ENCODE assay signal across 23 cellular contexts in the genomic region with DNA sequence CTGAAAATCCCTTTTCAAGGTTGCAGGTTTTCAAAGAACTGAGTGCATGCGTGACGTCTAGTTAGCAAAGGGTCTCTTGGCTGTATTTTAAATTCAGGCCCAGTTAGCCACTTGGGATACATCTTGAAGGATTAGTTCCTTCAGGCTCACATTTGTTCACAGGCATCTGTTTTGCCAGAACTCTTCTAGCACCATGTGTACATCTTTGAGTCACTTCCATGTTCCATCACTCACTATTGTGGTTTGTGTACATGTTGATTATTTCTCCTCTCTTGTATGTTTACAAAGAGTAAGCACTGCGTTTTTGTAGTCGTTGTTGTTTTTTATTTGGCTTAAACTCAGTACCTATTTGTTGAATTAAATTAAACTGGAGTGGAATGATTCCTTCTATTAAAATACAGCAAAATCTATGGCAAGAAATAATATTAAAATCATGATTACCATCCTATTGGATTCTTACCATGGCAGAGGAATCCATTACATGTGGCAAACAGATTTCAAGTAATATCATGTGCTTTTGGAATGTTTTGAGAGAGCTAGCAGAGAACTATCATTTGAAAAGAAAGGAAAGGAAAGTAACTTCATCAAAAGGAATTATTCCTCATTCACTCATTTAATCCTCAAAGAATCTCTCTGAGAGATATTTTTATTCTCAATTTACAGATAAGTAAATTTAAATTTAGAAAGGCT.
"Had no signal": no experiment of that assay in that cellular context is flagged by ENCODE, and none has a peak within 500 bp of the region (broad histone marks: within the 10 kb centered on the region; RNA-seq: fewer than 3 reads in every experiment).

No MANE protein-coding gene starts in this region.

- H3K9me3 ChIP-seq: body of pancreas, tibial artery had no signal

- H3K27me3 ChIP-seq: body of pancreas, dorsolateral prefrontal cortex, tibial artery had no signal

- H3K27ac Mint-ChIP-seq: activated CD4-positive, alpha-beta memory T cell treated with anti-CD3 and anti-CD28 coated beads for 36 hours; activated naive CD4-positive, alpha-beta T cell treated with anti-CD3 and anti-CD28 coated beads, Interleukin-2, amount 50 U/mL, for 72 hours; activated T-helper 1 cell treated with anti-CD3 and anti-CD28 coated beads, Interleukin-12 subunit alpha, Interleukin-12 subunit beta, Interleukin-2, Interleukin-4 antibody, amounts not matched to agents 30 ng/mL and 10 ng/mL and 1 ng/mL, durations not matched to agents 14 hours and 24 hours and 36 hours; endodermal cell; nephron; progenitor cell of endocrine pancreas; WTC11 had no signal

- H3K4me3 ChIP-seq: body of pancreas, dorsolateral prefrontal cortex, lung, tibial artery had no signal

- H3K27ac ChIP-seq: body of pancreas, dorsolateral prefrontal cortex, epithelial cell of prostate had no signal

- H3K27me3 Mint-ChIP-seq: activated CD4-positive, alpha-beta memory T cell treated with anti-CD3 and anti-CD28 coated beads for 36 hours; progenitor cell of endocrine pancreas had no signal

- H3K4me1 ChIP-seq: body of pancreas had no signal

- H3K36me3 ChIP-seq: tibial artery had no signal

- H3K4me1 Mint-ChIP-seq: endodermal cell, nephron, WTC11 had no signal

- FAIRE-seq: urothelium cell line had no signal

- H3K4me3 Mint-ChIP-seq: activated CD4-positive, alpha-beta memory T cell treated with anti-CD3 and anti-CD28 coated beads for 36 hours; activated T-helper 1 cell treated with anti-CD3 and anti-CD28 coated beads, Interleukin-12 subunit alpha, Interleukin-12 subunit beta, Interleukin-2, Interleukin-4 antibody, amounts not matched to agents 30 ng/mL and 10 ng/mL and 1 ng/mL, durations not matched to agents 14 hours and 24 hours and 36 hours; endodermal cell; nephron; WTC11 had no signal

- H3K36me3 Mint-ChIP-seq: activated CD4-positive, alpha-beta memory T cell treated with anti-CD3 and anti-CD28 coated beads for 36 hours; activated naive CD4-positive, alpha-beta T cell treated with anti-CD3 and anti-CD28 coated beads, Interleukin-2, amount 50 U/mL, for 72 hours; WTC11 had no signal

- DNase-seq: activated CD4-positive, alpha-beta memory T cell treated with anti-CD3 and anti-CD28 coated beads for 36 hours; activated CD4-positive, alpha-beta T cell treated with anti-CD3 and anti-CD28 coated beads for 4 hours; activated gamma-delta T cell treated with Interleukin-2 at 50 U/mL for 16 hours; activated T-cell treated with anti-CD3 and anti-CD28 coated beads for 4 hours; body of pancreas; caudate nucleus; dorsolateral prefrontal cortex; endodermal cell; hippocampal formation; midbrain; occipital lobe; stimulated activated naive CD8-positive, alpha-beta T cell treated with anti-CD3 and anti-CD28 coated beads, Interleukin-15, Interleukin-2, amounts not matched to agents 100 U/mL and 50 U/mL, for 24 hours; substantia nigra; tibial artery had no signal

- H3K9me3 Mint-ChIP-seq: activated CD4-positive, alpha-beta memory T cell treated with anti-CD3 and anti-CD28 coated beads for 36 hours; activated T-helper 1 cell treated with anti-CD3 and anti-CD28 coated beads, Interleukin-12 subunit alpha, Interleukin-12 subunit beta, Interleukin-2, Interleukin-4 antibody, amounts not matched to agents 30 ng/mL and 10 ng/mL and 1 ng/mL, durations not matched to agents 14 hours and 24 hours and 36 hours; endodermal cell had no signal

- ATAC-seq: activated naive CD4-positive, alpha-beta T cell treated with anti-CD3 and anti-CD28 coated beads, Interleukin-2, amount 50 U/mL, for 72 hours; body of pancreas; left lobe of liver; stimulated activated naive CD8-positive, alpha-beta T cell treated with anti-CD3 and anti-CD28 coated beads, Interleukin-15, Interleukin-2, amounts not matched to agents 100 U/mL and 50 U/mL, for 24 hours; WTC11 had no signal
